In the genomic region with DNA sequence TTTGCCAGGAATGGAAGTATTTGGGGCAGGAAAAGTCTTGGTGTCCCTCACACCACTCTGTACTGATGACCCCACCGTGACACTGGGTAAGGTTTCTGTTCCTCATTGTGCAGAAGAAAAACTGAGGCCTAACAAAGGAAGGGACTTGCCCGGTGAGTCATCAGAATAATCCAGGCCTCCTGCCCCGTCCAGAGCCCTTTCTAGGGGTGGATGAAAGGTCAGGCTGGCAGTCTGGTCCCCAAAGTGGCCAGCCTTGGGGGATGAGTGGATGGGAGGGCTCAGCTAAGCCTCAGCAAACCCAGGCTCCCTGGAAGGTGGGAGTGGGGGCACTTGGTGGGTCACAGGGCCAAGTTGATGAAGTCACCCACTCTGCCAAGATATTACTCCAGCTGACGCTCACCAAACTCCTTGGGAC, we compare ENCODE assay signal across 9 cellular contexts. TPM values are rescaled to one million over a fixed set of nuclear protein-coding genes. Genes with fewer than 3 reads are reported as not detected.
DNase-seq lines count a peak whose midpoint lies in the region; ATAC-seq and TF ChIP-seq lines count a peak whose summit lies in the region.
"Had no signal": no experiment of that assay in that cellular context is flagged by ENCODE, and none has a peak within 500 bp of the region (broad histone marks: within the 10 kb centered on the region; RNA-seq: fewer than 3 reads in every experiment).

No MANE protein-coding gene starts in this region.

- WGBS in ovary, 3 donors: 73 to 80% (median 78%) methylated on average over 4 of the region's 4 CpGs

- no peak for TF ChIP-seq EP300 in ovary (IDR thresholded peaks at IDR 0.05)

- H3K9me3 ChIP-seq in upper lobe of right lung (no peaks in the 10 kb centered on the region), ovary (no peaks in the 10 kb centered on the region)

- H3K4me1 Mint-ChIP-seq in activated CD8-positive, alpha-beta memory T cell treated with anti-CD3 and anti-CD28 coated beads, Interleukin-2, amount 10 ng/mL, durations not matched to agents 7 days and 5 days: peaks cover 43% of the 10 kb centered on the region

- H3K27ac ChIP-seq in upper lobe of right lung (peak overlapping the region; percentile 42), ovary (no peak overlapping the region)

- no peaks in the 10 kb centered on the region for H3K9me3 Mint-ChIP-seq in activated CD8-positive, alpha-beta memory T cell treated with anti-CD3 and anti-CD28 coated beads, Interleukin-2, amount 10 ng/mL, durations not matched to agents 7 days and 5 days (ENCODE audit: low read depth)
- H3K9me3 Mint-ChIP-seq: T-cell had no signal

- TF ChIP-seq CTCF in upper lobe of right lung (IDR thresholded peaks at IDR 0.05): no peak
- TF ChIP-seq CTCF in ovary (IDR thresholded peaks at IDR 0.05): no peak

- no peaks in the 10 kb centered on the region for H3K36me3 Mint-ChIP-seq in activated CD8-positive, alpha-beta memory T cell treated with anti-CD3 and anti-CD28 coated beads, Interleukin-2, amount 10 ng/mL, durations not matched to agents 7 days and 5 days

- peak; percentile 23 for DNase-seq in NCI-H226
- peak; percentile 56 for DNase-seq in germinal center (ENCODE audit: low spot score)
- no peak for DNase-seq in upper lobe of right lung
- DNase-seq in stimulated activated naive CD4-positive, alpha-beta T cell (lab: John Stamatoyannopoulos, UW): no peak
- no peak for DNase-seq in activated CD8-positive, alpha-beta memory T cell treated with anti-CD3 and anti-CD28 coated beads, Interleukin-2, amount 10 ng/mL, durations not matched to agents 7 days and 5 days
- no peak for DNase-seq in ovary

- H3K4me1 ChIP-seq in upper lobe of right lung (peaks cover 23% of the 10 kb centered on the region), ovary (ENCODE audit: insufficient read depth) (peaks cover 2% of the 10 kb centered on the region)

- CTCF ChIA-PET in activated CD8-positive, alpha-beta memory T cell treated with anti-CD3 and anti-CD28 coated beads, Interleukin-2, amount 10 ng/mL, durations not matched to agents 7 days and 5 days (lab: Charles Lee): interaction anchor here (1.8 kb wide), 1 partner anchor 26 kb away, joined by 5 read pairs; no protein-coding TSS in a partner anchor

- intact Hi-C loops in upper lobe of right lung (cut with DNase I): no loop called here
- intact Hi-C loops in ovary (cut with DNase I): no loop called here

- peak; percentile 90 for ATAC-seq in GM18858 (IDR thresholded peaks at IDR 0.05; ENCODE audit: unreplicated experiment)
- ATAC-seq in HG02588 (IDR thresholded peaks at IDR 0.05; ENCODE audit: unreplicated experiment): peak; percentile 86
- ATAC-seq in upper lobe of right lung: peak; percentile 74
- ATAC-seq in activated CD8-positive, alpha-beta memory T cell treated with anti-CD3 and anti-CD28 coated beads, Interleukin-2, amount 10 ng/mL, durations not matched to agents 7 days and 5 days: no peak
- ATAC-seq: T-cell had no signal

- TF ChIP-seq POLR2A in ovary (IDR thresholded peaks at IDR 0.05): no peak

- H3K36me3 ChIP-seq in upper lobe of right lung (no peaks in the 10 kb centered on the region), ovary (no peaks in the 10 kb centered on the region)

- no peaks in the 10 kb centered on the region for H3K27me3 Mint-ChIP-seq in activated CD8-positive, alpha-beta memory T cell treated with anti-CD3 and anti-CD28 coated beads, Interleukin-2, amount 10 ng/mL, durations not matched to agents 7 days and 5 days
- H3K27me3 Mint-ChIP-seq: T-cell had no signal

- H3K4me3 ChIP-seq in upper lobe of right lung (no peak overlapping the region), ovary (no peak overlapping the region)

- H3K27ac Mint-ChIP-seq in activated CD8-positive, alpha-beta memory T cell treated with anti-CD3 and anti-CD28 coated beads, Interleukin-2, amount 10 ng/mL, durations not matched to agents 7 days and 5 days: no peak overlapping the region

- H3K27me3 ChIP-seq in upper lobe of right lung (no peaks in the 10 kb centered on the region), ovary (no peaks in the 10 kb centered on the region)

- no peak overlapping the region for H3K4me3 Mint-ChIP-seq in activated CD8-positive, alpha-beta memory T cell treated with anti-CD3 and anti-CD28 coated beads, Interleukin-2, amount 10 ng/mL, durations not matched to agents 7 days and 5 days
- H3K4me3 Mint-ChIP-seq: T-cell had no signal

RNA-seq across cellular contexts. Expression of a gene that starts 2.3 kb away (rescaled TPM):
- 11.2 TPM for total RNA-seq in upper lobe of right lung
- total RNA-seq in activated CD8-positive, alpha-beta memory T cell treated with anti-CD3 and anti-CD28 coated beads, Interleukin-2, amount 10 ng/mL, durations not matched to agents 7 days and 5 days: 10 to 100 TPM; 13.9 to 26.5 TPM
- total RNA-seq in ovary: 10 to 100 TPM in 2 of 7 donors, 1 to 10 TPM in 5; 5.0 to 15.7 (median 7.8) TPM
- polyA plus RNA-seq in ovary: 1 to 10 TPM; 3.1 to 3.9 TPM

RNA-seq across cellular contexts. Expression of a gene that starts 26.2 kb away (rescaled TPM):
- total RNA-seq in upper lobe of right lung (11.5 TPM), ovary (10 to 100 TPM in 1 of 7 donors, 1 to 10 TPM in 6; 3.7 to 12.2 (median 6.2) TPM)
- total RNA-seq in activated CD8-positive, alpha-beta memory T cell treated with anti-CD3 and anti-CD28 coated beads, Interleukin-2, amount 10 ng/mL, durations not matched to agents 7 days and 5 days: 10 to 100 TPM; 23.2 to 29.4 TPM
- polyA plus RNA-seq in ovary: 1 to 10 TPM in 1 of 2 donors, under 1 TPM in 1; 0.83 to 6.8 TPM

RNA-seq across cellular contexts. Expression of a gene that starts 35.3 kb away (rescaled TPM):
- total RNA-seq in upper lobe of right lung (61.9 TPM), ovary (100 to 1,000 TPM in 2 of 7 donors, 10 to 100 TPM in 5; 36.4 to 104 (median 95.2) TPM)
- 100 to 1,000 TPM; 114 to 132 TPM for total RNA-seq in activated CD8-positive, alpha-beta memory T cell treated with anti-CD3 and anti-CD28 coated beads, Interleukin-2, amount 10 ng/mL, durations not matched to agents 7 days and 5 days
- polyA plus RNA-seq in ovary: 100 to 1,000 TPM in 1 of 2 donors, 10 to 100 TPM in 1; 55.3 to 110 TPM

Comparison
In these comparisons a context has a peak if more than half of its experiments do, and no peak if none do; other contexts are left out.
1. DNase-seq: peak in NCI-H226 (single experiment) and germinal center (single experiment); none in upper lobe of right lung (single experiment), stimulated activated naive CD4-positive, alpha-beta T cell (0 of 6), activated CD8-positive, alpha-beta memory T cell treated with anti-CD3 and anti-CD28 coated beads, Interleukin-2, amount 10 ng/mL, durations not matched to agents 7 days and 5 days (single experiment) and ovary (0 of 5).